10 cellular contexts compared by ENCODE assay signal in the genomic region with DNA sequence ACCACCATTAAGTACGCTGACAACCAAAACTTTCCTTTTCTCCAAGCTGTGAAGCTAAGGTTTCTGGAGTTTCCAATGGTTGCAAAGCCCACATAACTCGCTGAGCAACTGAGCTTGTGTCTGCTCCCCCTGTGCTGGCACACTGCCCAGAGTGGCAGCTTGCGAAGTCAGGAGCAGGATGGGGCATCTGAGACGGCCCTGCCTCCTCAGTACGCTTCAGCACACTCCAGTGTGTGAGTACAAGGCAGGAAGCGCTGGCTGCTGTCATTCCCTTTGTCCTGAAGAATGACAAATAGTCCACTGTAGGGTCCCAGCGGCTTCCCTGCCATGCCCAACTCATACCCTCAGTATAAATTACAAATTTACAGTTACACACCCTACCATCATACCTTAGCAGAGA. TPM values are rescaled to one million over a fixed set of nuclear protein-coding genes. Genes with fewer than 3 reads are reported as not detected.
DNase-seq lines count a peak whose midpoint lies in the region; ATAC-seq and TF ChIP-seq lines count a peak whose summit lies in the region.
"Had no signal": no experiment of that assay in that cellular context is flagged by ENCODE, and none has a peak within 500 bp of the region (broad histone marks: within the 10 kb centered on the region; RNA-seq: fewer than 3 reads in every experiment).

No MANE protein-coding gene starts in this region.

- H3K36me3 ChIP-seq in upper lobe of right lung: no peaks in the 10 kb centered on the region

- H3K27me3 ChIP-seq in upper lobe of right lung: no peaks in the 10 kb centered on the region

- H3K4me1 ChIP-seq in upper lobe of right lung: no peaks in the 10 kb centered on the region

- no peak overlapping the region for H3K27ac ChIP-seq in epithelial cell of prostate
- H3K27ac ChIP-seq in upper lobe of right lung: no peak overlapping the region

- DNase-seq in SIG-M5 treated with dmso at 0.1 percent for 504 hours (lab: John Stamatoyannopoulos, UW; ENCODE audit: unreplicated experiment) (peak; percentile 18), SIG-M5 (lab: John Stamatoyannopoulos, UW) (no peak), NCI-H748 (lab: John Stamatoyannopoulos, UW; ENCODE audit: unreplicated experiment) (peak; percentile 99), epithelial cell of prostate (ENCODE audit: low read depth, low spot score) (peak; percentile 24), upper lobe of right lung (no peak), T-helper 2 cell (no peak), KG1 (lab: John Stamatoyannopoulos, UW) (no peak)
- DNase-seq: islet precursor cell, NCI-H226 had no signal

- ATAC-seq in upper lobe of right lung (peak; percentile 37), HG03108 (IDR thresholded peaks at IDR 0.05; ENCODE audit: unreplicated experiment) (no peak)

- H3K4me3 ChIP-seq in upper lobe of right lung: no peak overlapping the region

- H3K9me3 ChIP-seq in upper lobe of right lung: no peaks in the 10 kb centered on the region

- intact Hi-C loops in upper lobe of right lung (cut with DNase I): no loop called here

- TF ChIP-seq CTCF in upper lobe of right lung (IDR thresholded peaks at IDR 0.05): no peak

RNA-seq across cellular contexts. Expression of gene SAP18, which starts 15.1 kb away (rescaled TPM):
- total RNA-seq in upper lobe of right lung: 161 TPM

RNA-seq across cellular contexts. Expression of gene SKA3, which starts 51.5 kb away (rescaled TPM):
- total RNA-seq in upper lobe of right lung: 1.7 TPM

RNA-seq across cellular contexts. Expression of gene MRPL57, which starts 51.6 kb away (rescaled TPM):
- total RNA-seq in upper lobe of right lung: 19.4 TPM

Comparison
In these comparisons a context has a peak if more than half of its experiments do, and no peak if none do; other contexts are left out.
1. DNase-seq: peak in SIG-M5 treated with dmso at 0.1 percent for 504 hours (single experiment), NCI-H748 (single experiment) and epithelial cell of prostate (single experiment); none in SIG-M5 (single experiment), upper lobe of right lung (single experiment), T-helper 2 cell (0 of 5) and KG1 (single experiment).